In the genomic region with DNA sequence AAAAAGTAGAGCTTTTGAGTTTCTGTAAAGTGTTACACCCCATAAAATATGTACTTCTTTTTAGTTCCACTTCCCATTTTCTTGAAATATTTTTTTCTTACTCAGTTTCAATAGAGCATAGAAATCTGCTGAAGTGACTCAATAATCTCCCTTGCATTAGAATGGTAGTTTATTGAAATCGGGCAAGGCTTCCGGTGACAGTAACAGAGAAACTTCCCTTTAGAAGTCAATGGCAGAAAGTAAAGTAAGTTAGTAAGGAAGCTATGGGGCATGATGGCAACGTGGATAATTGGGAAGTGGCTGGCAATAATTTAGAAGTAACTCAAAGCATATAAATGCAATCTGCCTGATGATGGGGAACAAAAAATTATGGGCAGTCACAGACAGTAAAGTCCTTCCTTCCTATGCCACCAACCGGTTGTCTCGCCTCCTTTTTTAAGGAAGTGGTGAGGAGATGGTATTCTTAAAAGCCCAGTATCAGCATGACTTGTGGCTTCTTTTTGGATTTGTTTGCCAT, we compare ENCODE assay signal across 10 cellular contexts. TPM values are rescaled to one million over a fixed set of nuclear protein-coding genes. Genes with fewer than 3 reads are reported as not detected.
DNase-seq lines count a peak whose midpoint lies in the region; ATAC-seq, FAIRE-seq and TF ChIP-seq lines count a peak whose summit lies in the region.
"Had no signal": no experiment of that assay in that cellular context is flagged by ENCODE, and none has a peak within 500 bp of the region (broad histone marks: within the 10 kb centered on the region; RNA-seq: fewer than 3 reads in every experiment).

No MANE protein-coding gene starts in this region.

- H3K4me2 ChIP-seq in astrocyte (ENCODE audit: low read length) (no peak overlapping the region), osteoblast (ENCODE audit: insufficient read depth, low read length) (no peak overlapping the region)

- DNase-seq in GM18507 (ENCODE audit: extremely low spot score, insufficient read length, low read depth): no peak
- no peak for DNase-seq in astrocyte (ENCODE audit: low read depth)
- no peak for DNase-seq in naive thymus-derived CD8-positive, alpha-beta T cell
- no peak for DNase-seq in osteoblast (ENCODE audit: insufficient read length, low spot score, missing footprints)
- no peak for DNase-seq in activated CD4-positive, alpha-beta T cell treated with anti-CD3 and anti-CD28 coated beads, Interleukin-2, amount 10 ng/mL, durations not matched to agents 24 days and 14 days
- DNase-seq in activated naive CD4-positive, alpha-beta T cell (lab: John Stamatoyannopoulos, UW): no peak
- DNase-seq: NCI-H774 had no signal

- TF ChIP-seq CTCF in astrocyte (IDR thresholded peaks at IDR 0.05; ENCODE audit: insufficient read depth, low read depth, low read length) (no peak), osteoblast (IDR thresholded peaks at IDR 0.05; ENCODE audit: extremely low read depth, low read depth, low read length) (no peak)

- H3K79me2 ChIP-seq in astrocyte (ENCODE audit: insufficient read depth, low read length): no peaks in the 10 kb centered on the region
- no peaks in the 10 kb centered on the region for H3K79me2 ChIP-seq in osteoblast (ENCODE audit: insufficient read depth, low read length)
- H3K79me2 ChIP-seq: parathyroid adenoma had no signal

- intact Hi-C loops in activated CD4-positive, alpha-beta T cell treated with anti-CD3 and anti-CD28 coated beads, Interleukin-2, amount 10 ng/mL, durations not matched to agents 24 days and 14 days (cut with micrococcal nuclease): no loop called here

- no peaks in the 10 kb centered on the region for H3K27me3 Mint-ChIP-seq in astrocyte (ENCODE audit: low read depth, unreplicated experiment)
- peaks cover 0 to 1% (median 0%) of the 10 kb centered on the region in 5 donors for H3K27me3 Mint-ChIP-seq in naive thymus-derived CD8-positive, alpha-beta T cell
- H3K27me3 Mint-ChIP-seq in activated CD4-positive, alpha-beta T cell treated with anti-CD3 and anti-CD28 coated beads, Interleukin-2, amount 10 ng/mL, durations not matched to agents 24 days and 14 days: no peaks in the 10 kb centered on the region

- FAIRE-seq in GM18507 (lab: Jason Lieb, UNC): peak; percentile 98
- FAIRE-seq in astrocyte (lab: Jason Lieb, UNC): peak; percentile 92

- H3K4me1 ChIP-seq in astrocyte (ENCODE audit: insufficient read depth, low read length) (no peaks in the 10 kb centered on the region), osteoblast (ENCODE audit: insufficient read depth, low read length) (no peaks in the 10 kb centered on the region)
- H3K4me1 ChIP-seq: parathyroid adenoma had no signal

- no peak overlapping the region for H3K4me3 ChIP-seq in astrocyte (ENCODE audit: insufficient read depth, low read depth, low read length)
- H3K4me3 ChIP-seq in osteoblast (ENCODE audit: insufficient read depth, low read length): no peak overlapping the region

- POLR2A ChIA-PET in naive thymus-derived CD8-positive, alpha-beta T cell (lab: Charles Lee): no interaction called here

- H3K27me3 ChIP-seq in astrocyte (ENCODE audit: insufficient read depth, low read length) (no peaks in the 10 kb centered on the region), osteoblast (ENCODE audit: insufficient read depth, low read length) (no peaks in the 10 kb centered on the region)

- no peaks in the 10 kb centered on the region for H3K9me3 Mint-ChIP-seq in astrocyte (ENCODE audit: unreplicated experiment)
- peaks cover 0 to 2% (median 0%) of the 10 kb centered on the region in 9 donors for H3K9me3 Mint-ChIP-seq in naive thymus-derived CD8-positive, alpha-beta T cell
- H3K9me3 Mint-ChIP-seq in activated CD4-positive, alpha-beta T cell treated with anti-CD3 and anti-CD28 coated beads, Interleukin-2, amount 10 ng/mL, durations not matched to agents 24 days and 14 days: peaks cover 3% of the 10 kb centered on the region

- H3K27ac ChIP-seq in astrocyte (ENCODE audit: low read depth, low read length): no peak overlapping the region
- no peak overlapping the region for H3K27ac ChIP-seq in osteoblast (ENCODE audit: low read depth, low read length)
- H3K27ac ChIP-seq: parathyroid adenoma had no signal

- no peaks in the 10 kb centered on the region for H3K36me3 Mint-ChIP-seq in astrocyte (ENCODE audit: low read depth, unreplicated experiment)
- no peaks in the 10 kb centered on the region for H3K36me3 Mint-ChIP-seq in naive thymus-derived CD8-positive, alpha-beta T cell
- no peaks in the 10 kb centered on the region for H3K36me3 Mint-ChIP-seq in activated CD4-positive, alpha-beta T cell treated with anti-CD3 and anti-CD28 coated beads, Interleukin-2, amount 10 ng/mL, durations not matched to agents 24 days and 14 days (ENCODE audit: low read depth)

- no peak overlapping the region for H3K27ac Mint-ChIP-seq in astrocyte (ENCODE audit: unreplicated experiment)
- H3K27ac Mint-ChIP-seq in naive thymus-derived CD8-positive, alpha-beta T cell: peak overlapping the region in 3 of 10 donors; percentile 77 to 86 (median 84)
- no peak overlapping the region for H3K27ac Mint-ChIP-seq in activated CD4-positive, alpha-beta T cell treated with anti-CD3 and anti-CD28 coated beads, Interleukin-2, amount 10 ng/mL, durations not matched to agents 24 days and 14 days

- no peaks in the 10 kb centered on the region for H4K20me1 ChIP-seq in astrocyte (ENCODE audit: insufficient read depth, low read length)
- no peaks in the 10 kb centered on the region for H4K20me1 ChIP-seq in osteoblast (ENCODE audit: insufficient read depth, low read length)

- ATAC-seq in GM21528 (IDR thresholded peaks at IDR 0.05; ENCODE audit: low FRiP score, unreplicated experiment) (peak; percentile 72), HG03460 (IDR thresholded peaks at IDR 0.05; ENCODE audit: unreplicated experiment) (peak; percentile 51)
- no peak for ATAC-seq in naive thymus-derived CD8-positive, alpha-beta T cell

- no peak overlapping the region for H3K9ac ChIP-seq in astrocyte (ENCODE audit: low read length)
- H3K9ac ChIP-seq: parathyroid adenoma had no signal

- H3K9me3 ChIP-seq in astrocyte (ENCODE audit: insufficient read depth, low read depth, low read length) (no peaks in the 10 kb centered on the region), osteoblast (ENCODE audit: low read depth, low read length) (no peaks in the 10 kb centered on the region)

- no peaks in the 10 kb centered on the region for H3K4me1 Mint-ChIP-seq in astrocyte (ENCODE audit: low read depth, unreplicated experiment)
- peaks cover 5 to 61% (median 31%) of the 10 kb centered on the region in 4 donors for H3K4me1 Mint-ChIP-seq in naive thymus-derived CD8-positive, alpha-beta T cell
- H3K4me1 Mint-ChIP-seq in activated CD4-positive, alpha-beta T cell treated with anti-CD3 and anti-CD28 coated beads, Interleukin-2, amount 10 ng/mL, durations not matched to agents 24 days and 14 days: peaks cover 14% of the 10 kb centered on the region

- H3K4me3 Mint-ChIP-seq in astrocyte (ENCODE audit: unreplicated experiment): no peak overlapping the region
- H3K4me3 Mint-ChIP-seq in naive thymus-derived CD8-positive, alpha-beta T cell: peak overlapping the region in 4 of 10 donors; percentile 12 to 68 (median 52)
- H3K4me3 Mint-ChIP-seq in activated CD4-positive, alpha-beta T cell treated with anti-CD3 and anti-CD28 coated beads, Interleukin-2, amount 10 ng/mL, durations not matched to agents 24 days and 14 days: no peak overlapping the region

- H2AFZ ChIP-seq in astrocyte (ENCODE audit: low read depth, low read length) (no peak overlapping the region), osteoblast (ENCODE audit: low read length) (no peak overlapping the region)
- H2AFZ ChIP-seq: parathyroid adenoma had no signal

- H3K36me3 ChIP-seq in astrocyte (ENCODE audit: insufficient read depth, low read length) (no peaks in the 10 kb centered on the region), osteoblast (ENCODE audit: insufficient read depth, low read length) (no peaks in the 10 kb centered on the region)

RNA-seq across cellular contexts. Expression of gene CYBB, which starts 7.6 kb away (rescaled TPM):
- total RNA-seq in astrocyte: not detected in 2 replicates
- 1 to 10 TPM; 4.5 to 5.6 TPM for total RNA-seq in naive thymus-derived CD8-positive, alpha-beta T cell
- under 1 TPM; 0.13 to 0.51 (median 0.47) TPM for polyA plus RNA-seq in naive thymus-derived CD8-positive, alpha-beta T cell
- 0.29 and 1.4 TPM in 2 replicates for total RNA-seq in osteoblast
- not detected in 2 replicates for total RNA-seq in activated CD4-positive, alpha-beta T cell treated with anti-CD3 and anti-CD28 coated beads, Interleukin-2, amount 10 ng/mL, durations not matched to agents 24 days and 14 days

RNA-seq across cellular contexts. Expression of gene DYNLT3, which starts 60.0 kb away (rescaled TPM):
- total RNA-seq in astrocyte (36.5 and 43.1 TPM in 2 replicates), osteoblast (56.6 and 58.6 TPM in 2 replicates)
- total RNA-seq in naive thymus-derived CD8-positive, alpha-beta T cell: 10 to 100 TPM; 40.0 to 42.2 TPM
- 10 to 100 TPM; 26.8 to 39.6 (median 33.8) TPM for polyA plus RNA-seq in naive thymus-derived CD8-positive, alpha-beta T cell
- 13.3 and 14.5 TPM in 2 replicates for total RNA-seq in activated CD4-positive, alpha-beta T cell treated with anti-CD3 and anti-CD28 coated beads, Interleukin-2, amount 10 ng/mL, durations not matched to agents 24 days and 14 days

Comparison
In these comparisons a context has a peak if more than half of its experiments do, and no peak if none do; other contexts are left out.
1. ATAC-seq: peak in GM21528 (single experiment) and HG03460 (single experiment); none in naive thymus-derived CD8-positive, alpha-beta T cell (0 of 2).